ENCODE assay signal across 19 cellular contexts in the genomic region with DNA sequence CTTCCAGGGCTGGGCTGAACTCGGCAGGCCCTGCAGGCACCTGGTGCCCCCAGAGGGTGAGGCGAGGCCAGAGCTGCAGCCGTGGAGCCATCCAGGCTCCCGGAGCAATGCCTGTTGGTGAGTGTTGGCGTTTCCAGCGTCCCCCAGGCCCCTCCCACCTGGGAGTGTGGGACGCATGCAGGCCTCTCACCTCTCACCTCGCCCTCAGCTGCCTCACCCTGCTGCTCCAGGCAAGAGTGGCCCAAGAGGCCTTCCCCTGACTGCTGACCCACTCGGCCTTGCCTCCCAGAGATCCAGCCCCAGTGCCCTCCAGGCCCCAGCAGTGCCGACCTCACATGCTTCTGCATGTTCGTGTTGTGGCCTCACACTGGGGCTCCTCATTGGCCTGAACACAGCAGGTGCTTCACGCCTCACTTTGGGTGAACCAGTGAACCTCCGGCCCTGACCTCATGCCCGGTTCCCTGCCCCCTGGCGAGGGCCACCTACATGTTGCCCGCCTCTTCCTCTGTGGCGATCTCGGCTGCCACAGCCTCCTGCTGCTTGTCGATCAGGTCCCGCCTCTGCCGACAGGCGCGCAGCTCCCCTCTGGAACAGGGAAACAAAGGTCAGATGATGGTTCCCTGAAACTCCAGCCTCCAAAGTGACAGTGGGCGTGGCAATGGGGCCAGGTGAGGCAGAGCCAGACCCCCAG. TPM values are rescaled to one million over a fixed set of nuclear protein-coding genes. Genes with fewer than 3 reads are reported as not detected.
"Had no signal": no experiment of that assay in that cellular context is flagged by ENCODE, and none has a peak within 500 bp of the region (broad histone marks: within the 10 kb centered on the region; RNA-seq: fewer than 3 reads in every experiment).

No MANE protein-coding gene starts in this region.

- H3K9me3 ChIP-seq: heart left ventricle, mucosa of descending colon, right atrium auricular region, stomach, thoracic aorta, transverse colon had no signal

- H3K36me3 ChIP-seq: heart left ventricle, right atrium auricular region, stomach, thoracic aorta, transverse colon had no signal

- ATAC-seq: heart left ventricle; left lobe of liver; mucosa of descending colon; naive thymus-derived CD8-positive, alpha-beta T cell had no signal

- H3K4me3 Mint-ChIP-seq: naive thymus-derived CD8-positive, alpha-beta T cell had no signal

- H3K27me3 ChIP-seq: right atrium auricular region had no signal

- DNase-seq: cerebellar nuclear complex; dermis blood vessel endothelial cell; effector CD4-positive, alpha-beta T cell; heart left ventricle; hypothalamus; islet precursor cell; mammary epithelial cell; mucosa of descending colon; naive thymus-derived CD8-positive, alpha-beta T cell; occipital lobe; small intestine; stimulated activated CD4-positive, alpha-beta T cell treated with anti-CD3 and anti-CD28 coated beads, Interleukin-12 subunit alpha, Interleukin-12 subunit beta, amount 100 ng/mL, for 4 hours; stimulated activated naive CD4-positive, alpha-beta T cell; stomach; transverse colon had no signal

- H3K27ac ChIP-seq: heart left ventricle, right atrium auricular region, stomach, thoracic aorta, transverse colon had no signal

- H3K4me3 ChIP-seq: heart left ventricle, mucosa of descending colon, right atrium auricular region, stomach, thoracic aorta, transverse colon had no signal

- H3K27ac Mint-ChIP-seq: naive thymus-derived CD8-positive, alpha-beta T cell had no signal

- H3K9me3 Mint-ChIP-seq: naive thymus-derived CD8-positive, alpha-beta T cell had no signal

- H3K36me3 Mint-ChIP-seq: naive thymus-derived CD8-positive, alpha-beta T cell had no signal

- H3K4me1 ChIP-seq: right atrium auricular region, transverse colon had no signal

RNA-seq across cellular contexts. Expression of a gene that starts 17.0 kb away (rescaled TPM):
- total RNA-seq: dermis blood vessel endothelial cell; glomerular endothelial cell; naive thymus-derived CD8-positive, alpha-beta T cell; right atrium auricular region; thoracic aorta; transverse colon had no signal
- polyA plus RNA-seq: mammary epithelial cell; naive thymus-derived CD8-positive, alpha-beta T cell; stomach had no signal

RNA-seq across cellular contexts. Expression of a gene that starts 32.5 kb away (rescaled TPM):
- total RNA-seq: glomerular endothelial cell; left lobe of liver; mammary epithelial cell; mucosa of descending colon; naive thymus-derived CD8-positive, alpha-beta T cell; right atrium auricular region; thoracic aorta; transverse colon had no signal
- polyA plus RNA-seq: mammary epithelial cell; naive thymus-derived CD8-positive, alpha-beta T cell had no signal
